20 cellular contexts compared by ENCODE assay signal in the genomic region with DNA sequence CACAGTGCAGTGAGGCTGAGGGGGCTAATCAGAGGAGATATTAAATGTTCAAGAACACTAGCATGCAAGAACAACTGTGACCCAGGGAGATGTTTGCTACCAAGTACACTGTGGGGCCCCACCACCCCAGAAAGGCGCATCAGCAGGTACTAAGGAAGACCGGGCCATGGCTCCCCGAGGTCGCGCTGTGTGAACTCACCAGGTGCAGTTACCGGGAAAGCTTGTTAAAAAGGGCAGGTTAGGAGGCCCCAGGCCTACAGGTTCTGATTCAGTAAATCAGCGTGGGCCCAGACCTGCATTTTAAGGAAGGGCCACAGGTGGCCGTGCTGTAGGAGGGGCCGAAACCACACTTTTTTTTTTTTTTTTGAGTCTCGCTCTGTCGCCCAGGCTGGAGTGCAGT. TPM values are rescaled to one million over a fixed set of nuclear protein-coding genes. Genes with fewer than 3 reads are reported as not detected.
DNase-seq lines count a peak whose midpoint lies in the region; ATAC-seq and TF ChIP-seq lines count a peak whose summit lies in the region.
"Had no signal": no experiment of that assay in that cellular context is flagged by ENCODE, and none has a peak within 500 bp of the region (broad histone marks: within the 10 kb centered on the region; RNA-seq: fewer than 3 reads in every experiment).

No MANE protein-coding gene starts in this region.

- H3K27me3 Mint-ChIP-seq in activated CD4-positive, alpha-beta T cell treated with anti-CD3 and anti-CD28 coated beads, Interleukin-2, amount 10 ng/mL, durations not matched to agents 24 days and 14 days, result peaks cover 25% of the 10 kb centered on the region
- H3K27me3 Mint-ChIP-seq in activated naive CD8-positive, alpha-beta T cell treated with anti-CD3 and anti-CD28 coated beads for 36 hours, result peaks cover 17% of the 10 kb centered on the region

- no peak overlapping the region for H3K27ac ChIP-seq in osteoblast (ENCODE audit: low read depth, low read length)
- H3K27ac ChIP-seq in right cardiac atrium (ENCODE audit: low read length), result no peak overlapping the region
- H3K27ac ChIP-seq: left ventricle myocardium inferior, stomach, vagina had no signal

- intact Hi-C loops in activated CD4-positive, alpha-beta T cell treated with anti-CD3 and anti-CD28 coated beads, Interleukin-2, amount 10 ng/mL, durations not matched to agents 24 days and 14 days (cut with micrococcal nuclease), result no loop called here
- intact Hi-C loops in right cardiac atrium (cut with DNase I), result no loop called here

- H3K27ac Mint-ChIP-seq in activated CD4-positive, alpha-beta T cell treated with anti-CD3 and anti-CD28 coated beads, Interleukin-2, amount 10 ng/mL, durations not matched to agents 24 days and 14 days, result peak overlapping the region; percentile 11
- H3K27ac Mint-ChIP-seq in activated naive CD8-positive, alpha-beta T cell treated with anti-CD3 and anti-CD28 coated beads for 36 hours, result peak overlapping the region; percentile 69
- H3K27ac Mint-ChIP-seq: activated T-helper 2 cell treated with anti-CD3 and anti-CD28 coated beads, Interferon-gamma antibody, Interleukin-2, Interleukin-4, amounts not matched to agents 10 μg/mL and 5 μg/mL and 100 μg/mL, durations not matched to agents 14 hours and 24 hours and 36 hours; CD8-positive, alpha-beta memory T cell had no signal

- H4K20me1 ChIP-seq in osteoblast (ENCODE audit: insufficient read depth, low read length), result no peaks in the 10 kb centered on the region

- H3K27me3 ChIP-seq in osteoblast (ENCODE audit: insufficient read depth, low read length), result no peaks in the 10 kb centered on the region
- no peaks in the 10 kb centered on the region for H3K27me3 ChIP-seq in right cardiac atrium (ENCODE audit: control insufficient read depth, insufficient read depth)
- H3K27me3 ChIP-seq: stomach, vagina had no signal

- H3K4me3 ChIP-seq in osteoblast (ENCODE audit: insufficient read depth, low read length), result no peak overlapping the region
- H3K4me3 ChIP-seq in right cardiac atrium (ENCODE audit: low read length), result no peak overlapping the region
- H3K4me3 ChIP-seq: left ventricle myocardium inferior, stomach, vagina had no signal

- H3K4me1 ChIP-seq in osteoblast (ENCODE audit: insufficient read depth, low read length) (peaks cover 19% of the 10 kb centered on the region), right cardiac atrium (ENCODE audit: control insufficient read depth, insufficient read depth, low read length) (no peaks in the 10 kb centered on the region)

- no peaks in the 10 kb centered on the region for H3K36me3 Mint-ChIP-seq in activated CD4-positive, alpha-beta T cell treated with anti-CD3 and anti-CD28 coated beads, Interleukin-2, amount 10 ng/mL, durations not matched to agents 24 days and 14 days (ENCODE audit: low read depth)
- no peaks in the 10 kb centered on the region for H3K36me3 Mint-ChIP-seq in activated naive CD8-positive, alpha-beta T cell treated with anti-CD3 and anti-CD28 coated beads for 36 hours
- H3K36me3 Mint-ChIP-seq: CD8-positive, alpha-beta memory T cell; naive thymus-derived CD8-positive, alpha-beta T cell had no signal

- H3K79me2 ChIP-seq in osteoblast (ENCODE audit: insufficient read depth, low read length), result no peaks in the 10 kb centered on the region

- H3K9me3 Mint-ChIP-seq in activated CD4-positive, alpha-beta T cell treated with anti-CD3 and anti-CD28 coated beads, Interleukin-2, amount 10 ng/mL, durations not matched to agents 24 days and 14 days, result no peaks in the 10 kb centered on the region
- no peaks in the 10 kb centered on the region for H3K9me3 Mint-ChIP-seq in activated naive CD8-positive, alpha-beta T cell treated with anti-CD3 and anti-CD28 coated beads for 36 hours
- H3K9me3 Mint-ChIP-seq: activated T-helper 2 cell treated with anti-CD3 and anti-CD28 coated beads, Interferon-gamma antibody, Interleukin-2, Interleukin-4, amounts not matched to agents 10 μg/mL and 5 μg/mL and 100 μg/mL, durations not matched to agents 14 hours and 24 hours and 36 hours had no signal

- TF ChIP-seq CTCF in GM20000 (IDR thresholded peaks at IDR 0.05; ENCODE audit: extremely low read depth, missing control alignments) (no peak), osteoblast (IDR thresholded peaks at IDR 0.05; ENCODE audit: extremely low read depth, low read depth, low read length) (no peak)

- WGBS in right cardiac atrium, result 97% methylated on average over 11 of the region's 11 CpGs

- H3K4me3 Mint-ChIP-seq in activated CD4-positive, alpha-beta T cell treated with anti-CD3 and anti-CD28 coated beads, Interleukin-2, amount 10 ng/mL, durations not matched to agents 24 days and 14 days, result no peak overlapping the region
- no peak overlapping the region for H3K4me3 Mint-ChIP-seq in activated naive CD8-positive, alpha-beta T cell treated with anti-CD3 and anti-CD28 coated beads for 36 hours
- H3K4me3 Mint-ChIP-seq: CD8-positive, alpha-beta memory T cell had no signal

- H3K4me1 Mint-ChIP-seq in activated CD4-positive, alpha-beta T cell treated with anti-CD3 and anti-CD28 coated beads, Interleukin-2, amount 10 ng/mL, durations not matched to agents 24 days and 14 days, result no peaks in the 10 kb centered on the region
- no peaks in the 10 kb centered on the region for H3K4me1 Mint-ChIP-seq in activated naive CD8-positive, alpha-beta T cell treated with anti-CD3 and anti-CD28 coated beads for 36 hours

- no peak overlapping the region for H3K4me2 ChIP-seq in osteoblast (ENCODE audit: insufficient read depth, low read length)

- no peaks in the 10 kb centered on the region for H3K9me3 ChIP-seq in osteoblast (ENCODE audit: low read depth, low read length)
- no peaks in the 10 kb centered on the region for H3K9me3 ChIP-seq in right cardiac atrium (ENCODE audit: control insufficient read depth, low read length)
- H3K9me3 ChIP-seq: vagina had no signal

- no peak overlapping the region for H2AFZ ChIP-seq in osteoblast (ENCODE audit: low read length)

- DNase-seq in activated CD4-positive, alpha-beta T cell treated with anti-CD3 and anti-CD28 coated beads, Interleukin-2, amount 10 ng/mL, durations not matched to agents 24 days and 14 days, result no peak
- no peak for DNase-seq in activated CD4-positive, alpha-beta T cell treated with anti-CD3 and anti-CD28 coated beads, Interleukin-2, amount 50 U/mL, for 48 hours
- DNase-seq in GM20000 (ENCODE audit: low spot score) (peak; percentile 55), osteoblast (ENCODE audit: insufficient read length, low spot score, missing footprints) (peak; percentile 41), right cardiac atrium (no peak)
- DNase-seq in activated naive CD8-positive, alpha-beta T cell treated with anti-CD3 and anti-CD28 coated beads for 36 hours, result no peak
- DNase-seq: amygdala; CD8-positive, alpha-beta memory T cell; cerebellar nuclear complex; effector memory CD4-positive, alpha-beta T cell; left ventricle myocardium inferior; naive thymus-derived CD8-positive, alpha-beta T cell; stomach had no signal

- H3K36me3 ChIP-seq in osteoblast (ENCODE audit: insufficient read depth, low read length), result no peaks in the 10 kb centered on the region
- H3K36me3 ChIP-seq: left ventricle myocardium inferior, stomach, vagina had no signal

- ATAC-seq in HG02973 (IDR thresholded peaks at IDR 0.05; ENCODE audit: unreplicated experiment), result no peak
- no peak for ATAC-seq in HG03196 (IDR thresholded peaks at IDR 0.05; ENCODE audit: unreplicated experiment)
- ATAC-seq in right cardiac atrium, result no peak
- ATAC-seq: SK-N-SH treated with all-trans-retinoic acid at 6 μM for 48 hours had no signal

RNA-seq across cellular contexts. Expression of a gene that starts 54.6 kb away (rescaled TPM):
- total RNA-seq in activated CD4-positive, alpha-beta T cell treated with anti-CD3 and anti-CD28 coated beads, Interleukin-2, amount 10 ng/mL, durations not matched to agents 24 days and 14 days, result 48.2 and 52.9 TPM in 2 replicates
- total RNA-seq in activated naive CD8-positive, alpha-beta T cell treated with anti-CD3 and anti-CD28 coated beads for 36 hours, result 10 to 100 TPM; 47.2 to 52.4 TPM
- total RNA-seq in osteoblast, result 19.9 and 20.0 TPM in 2 replicates
- 1 to 10 TPM; 8.9 to 9.8 (median 9.3) TPM for total RNA-seq in right cardiac atrium
- 5.2 TPM for polyA plus RNA-seq in right cardiac atrium

RNA-seq across cellular contexts. Expression of a gene that starts 57.1 kb away (rescaled TPM):
- total RNA-seq in activated CD4-positive, alpha-beta T cell treated with anti-CD3 and anti-CD28 coated beads, Interleukin-2, amount 10 ng/mL, durations not matched to agents 24 days and 14 days, result not detected in 2 replicates
- not detected for total RNA-seq in activated naive CD8-positive, alpha-beta T cell treated with anti-CD3 and anti-CD28 coated beads for 36 hours
- total RNA-seq in osteoblast, result not detected in 2 replicates
- total RNA-seq in right cardiac atrium, result not detected
- not detected for polyA plus RNA-seq in right cardiac atrium
- total RNA-seq: A673; activated T-helper 2 cell treated with anti-CD3 and anti-CD28 coated beads, Interferon-gamma antibody, Interleukin-2, Interleukin-4, amounts not matched to agents 10 μg/mL and 5 μg/mL and 100 μg/mL, durations not matched to agents 14 hours and 24 hours and 36 hours; CD8-positive, alpha-beta memory T cell; G401; left ventricle myocardium inferior; naive thymus-derived CD8-positive, alpha-beta T cell; stomach; vagina had no signal
- polyA plus RNA-seq: CD8-positive, alpha-beta memory T cell; naive thymus-derived CD8-positive, alpha-beta T cell; stomach had no signal

Comparison
In these comparisons a context has a peak if more than half of its experiments do, and no peak if none do; other contexts are left out.
1. DNase-seq: peak in GM20000 (single experiment) and osteoblast (single experiment); none in activated CD4-positive, alpha-beta T cell treated with anti-CD3 and anti-CD28 coated beads, Interleukin-2, amount 10 ng/mL, durations not matched to agents 24 days and 14 days (single experiment), activated CD4-positive, alpha-beta T cell treated with anti-CD3 and anti-CD28 coated beads, Interleukin-2, amount 50 U/mL, for 48 hours (0 of 2), activated naive CD8-positive, alpha-beta T cell treated with anti-CD3 and anti-CD28 coated beads for 36 hours (single experiment) and right cardiac atrium (0 of 3).